In genomic region chr7:4779118-4779517, GRCh38 we compare ENCODE assay signal across 30 cellular contexts.
"Had no signal": no experiment of that assay in that cellular context is flagged by ENCODE, and none has a peak within 500 bp of the region (broad histone marks: within the 10 kb centered on the region; RNA-seq: fewer than 3 reads in every experiment).

No MANE protein-coding gene starts in this region.

- H3K27me3 ChIP-seq: ascending aorta, breast epithelium, cardiac muscle cell, dorsolateral prefrontal cortex, esophagus muscularis mucosa, foreskin keratinocyte, gastroesophageal sphincter, heart right ventricle had no signal

- H3K4me3 ChIP-seq: ascending aorta, breast epithelium, cardiac muscle cell, coronary artery, dorsolateral prefrontal cortex, esophagus muscularis mucosa, gastroesophageal sphincter, heart right ventricle had no signal

- DNase-seq: activated CD4-positive, alpha-beta memory T cell treated with anti-CD3 and anti-CD28 coated beads, Interleukin-2, amount 10 ng/mL, durations not matched to agents 7 days and 5 days; activated CD4-positive, alpha-beta T cell treated with anti-CD3 and anti-CD28 coated beads for 1 hour; activated CD4-positive, alpha-beta T cell treated with anti-CD3 and anti-CD28 coated beads for 4 hours; activated CD4-positive, alpha-beta T cell treated with anti-CD3 and anti-CD28 coated beads, Interleukin-2, amount 10 ng/mL, durations not matched to agents 7 days and 5 days; activated CD4-positive, alpha-beta T cell treated with anti-CD3 and anti-CD28 coated beads, Interleukin-2, amount 50 U/mL, for 4 hours; activated CD8-positive, alpha-beta memory T cell treated with anti-CD3 and anti-CD28 coated beads, Interleukin-2, amount 50 U/mL, for 48 hours; activated gamma-delta T cell; activated naive CD4-positive, alpha-beta T cell; activated naive CD4-positive, alpha-beta T cell treated with anti-CD3 and anti-CD28 coated beads, Interleukin-2, amount 50 U/mL, for 16 hours; activated naive CD8-positive, alpha-beta T cell treated with anti-CD3 and anti-CD28 coated beads for 36 hours; activated T-cell treated with anti-CD3 and anti-CD28 coated beads for 4 hours; activated T-cell treated with anti-CD3 and anti-CD28 coated beads, Interleukin-2, amount 50 U/mL, for 24 hours; activated T-cell treated with anti-CD3 and anti-CD28 coated beads, Interleukin-2, amount 50 U/mL, for 72 hours; central memory CD4-positive, alpha-beta T cell; cerebellar nuclear complex; dorsolateral prefrontal cortex; effector memory CD4-positive, alpha-beta T cell; endodermal cell; erythroblast; foreskin keratinocyte; heart right ventricle; T-helper 2 cell had no signal

- H3K27ac ChIP-seq: ascending aorta, breast epithelium, cardiac muscle cell, coronary artery, dorsolateral prefrontal cortex, esophagus muscularis mucosa, foreskin keratinocyte, gastroesophageal sphincter, heart right ventricle, VCaP had no signal

- ATAC-seq: activated T-cell treated with anti-CD3 and anti-CD28 coated beads, Interleukin-2, amount 50 U/mL, for 72 hours; foreskin keratinocyte; gastroesophageal sphincter; heart right ventricle; WTC11 had no signal

- H3K9me3 ChIP-seq: ascending aorta, breast epithelium, esophagus muscularis mucosa, gastroesophageal sphincter, heart right ventricle had no signal

- H3K36me3 ChIP-seq: breast epithelium had no signal
